8 cellular contexts compared by ENCODE assay signal in the genomic region with DNA sequence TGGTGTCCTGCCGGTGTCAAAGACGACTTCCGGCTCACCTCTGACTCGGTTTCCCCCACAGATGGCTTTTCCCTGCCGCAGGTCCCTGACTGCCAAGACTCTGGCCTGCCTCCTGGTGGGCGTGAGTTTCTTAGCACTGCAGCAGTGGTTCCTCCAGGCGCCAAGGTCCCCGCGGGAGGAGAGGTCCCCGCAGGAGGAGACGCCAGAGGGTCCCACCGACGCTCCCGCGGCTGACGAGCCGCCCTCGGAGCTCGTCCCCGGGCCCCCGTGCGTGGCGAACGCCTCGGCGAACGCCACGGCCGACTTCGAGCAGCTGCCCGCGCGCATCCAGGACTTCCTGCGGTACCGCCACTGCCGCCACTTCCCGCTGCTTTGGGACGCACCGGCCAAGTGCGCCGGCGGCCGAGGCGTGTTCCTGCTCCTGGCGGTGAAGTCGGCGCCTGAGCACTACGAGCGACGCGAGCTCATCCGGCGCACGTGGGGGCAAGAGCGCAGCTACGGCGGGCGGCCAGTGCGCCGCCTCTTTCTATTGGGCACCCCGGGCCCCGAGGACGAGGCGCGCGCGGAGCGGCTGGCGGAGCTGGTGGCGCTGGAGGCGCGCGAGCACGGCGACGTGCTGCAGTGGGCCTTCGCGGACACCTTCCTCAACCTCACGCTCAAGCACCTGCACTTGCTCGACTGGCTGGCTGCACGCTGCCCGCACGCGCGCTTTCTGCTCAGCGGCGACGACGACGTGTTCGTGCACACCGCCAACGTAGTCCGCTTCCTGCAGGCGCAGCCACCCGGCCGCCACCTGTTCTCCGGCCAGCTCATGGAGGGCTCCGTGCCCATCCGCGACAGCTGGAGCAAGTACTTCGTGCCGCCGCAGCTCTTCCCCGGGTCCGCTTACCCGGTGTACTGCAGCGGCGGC. TPM values are rescaled to one million over a fixed set of nuclear protein-coding genes. Genes with fewer than 3 reads are reported as not detected.
DNase-seq lines count a peak whose midpoint lies in the region; ATAC-seq and TF ChIP-seq lines count a peak whose summit lies in the region.

No MANE protein-coding gene starts in this region.

- intact Hi-C loops in Right ventricle myocardium inferior (cut with DNase I), result no loop called here
- intact Hi-C loops in right cardiac atrium (cut with DNase I), result loop anchor here in 2 of 4 donors (10.0 kb wide), 2 partner anchors 145 to 305 kb away; no protein-coding TSS in a partner anchor
- intact Hi-C loops in sciatic nerve (cut with DNase I), result loop anchor here (10.0 kb wide), 1 partner anchor 235 kb away; no protein-coding TSS in a partner anchor

- H3K4me1 Mint-ChIP-seq in activated T-helper 17 cell treated with anti-CD3 and anti-CD28 coated beads, Interleukin-2, amount 50 U/mL, for 72 hours, result peaks cover 5% of the 10 kb centered on the region

- H3K9me3 ChIP-seq in cardiac muscle cell (ENCODE audit: low read depth), result no peaks in the 10 kb centered on the region
- no peaks in the 10 kb centered on the region for H3K9me3 ChIP-seq in right cardiac atrium (ENCODE audit: control insufficient read depth, low read length)

- no peaks in the 10 kb centered on the region for H3K36me3 ChIP-seq in cardiac muscle cell

- peak overlapping the region; percentile 37 for H3K4me3 Mint-ChIP-seq in activated T-helper 17 cell treated with anti-CD3 and anti-CD28 coated beads, Interleukin-2, amount 50 U/mL, for 72 hours

- H3K4me1 ChIP-seq in cardiac muscle cell (ENCODE audit: low read depth) (no peaks in the 10 kb centered on the region), right cardiac atrium (ENCODE audit: control insufficient read depth, insufficient read depth, low read length) (peaks cover 5% of the 10 kb centered on the region)

- H3K27ac ChIP-seq in cardiac muscle cell, result no peak overlapping the region
- no peak overlapping the region for H3K27ac ChIP-seq in right cardiac atrium (ENCODE audit: low read length)

- ATAC-seq in Right ventricle myocardium inferior (no peak), right cardiac atrium (peak; percentile 35 to 58), sciatic nerve (peak; percentile 51), HG02759 (IDR thresholded peaks at IDR 0.05; ENCODE audit: unreplicated experiment) (no peak)
- ATAC-seq in activated T-helper 17 cell treated with anti-CD3 and anti-CD28 coated beads, Interleukin-2, amount 50 U/mL, for 72 hours (replicated peaks), result peak; percentile 24

- peaks cover 37% of the 10 kb centered on the region for H3K27me3 Mint-ChIP-seq in activated T-helper 17 cell treated with anti-CD3 and anti-CD28 coated beads, Interleukin-2, amount 50 U/mL, for 72 hours

- TF ChIP-seq CTCF in cardiac muscle cell (IDR thresholded peaks at IDR 0.05; ENCODE audit: low read depth, low read length), result peak; percentile 72

- peaks cover 27% of the 10 kb centered on the region for H3K27me3 ChIP-seq in cardiac muscle cell
- no peaks in the 10 kb centered on the region for H3K27me3 ChIP-seq in right cardiac atrium (ENCODE audit: control insufficient read depth, insufficient read depth)

- no peaks in the 10 kb centered on the region for H3K9me3 Mint-ChIP-seq in activated T-helper 17 cell treated with anti-CD3 and anti-CD28 coated beads, Interleukin-2, amount 50 U/mL, for 72 hours

- no peak overlapping the region for H3K27ac Mint-ChIP-seq in activated T-helper 17 cell treated with anti-CD3 and anti-CD28 coated beads, Interleukin-2, amount 50 U/mL, for 72 hours

- H3K36me3 Mint-ChIP-seq in activated T-helper 17 cell treated with anti-CD3 and anti-CD28 coated beads, Interleukin-2, amount 50 U/mL, for 72 hours (ENCODE audit: low read depth), result no peaks in the 10 kb centered on the region

- DNase-seq in cardiac muscle cell (ENCODE audit: low read depth in 1 of 2, low spot score in 1 of 2), result peak; percentile 55 to 59
- DNase-seq in Right ventricle myocardium inferior (ENCODE audit: missing footprints), result no peak
- DNase-seq in right cardiac atrium, result peak; percentile 32 to 80 (median 71)
- DNase-seq in sciatic nerve (ENCODE audit: low spot score), result peak; percentile 65
- no peak for DNase-seq in SW480 (ENCODE audit: low spot score)
- DNase-seq in OCI-M1 (lab: John Stamatoyannopoulos, UW), result no peak

- H3K4me3 ChIP-seq in cardiac muscle cell, result peak overlapping the region; percentile 10
- peak overlapping the region; percentile 20 for H3K4me3 ChIP-seq in right cardiac atrium (ENCODE audit: low read length)

- WGBS in right cardiac atrium, result 11% methylated on average over 109 of the region's 109 CpGs

RNA-seq across cellular contexts. Expression of gene B3GNT6, which starts 5.5 kb away (rescaled TPM):
- not detected in 2 replicates for total RNA-seq in cardiac muscle cell
- polyA plus RNA-seq in cardiac muscle cell, result not detected in 2 replicates
- total RNA-seq in Right ventricle myocardium inferior, result not detected
- total RNA-seq in activated T-helper 17 cell treated with anti-CD3 and anti-CD28 coated beads, Interleukin-2, amount 50 U/mL, for 72 hours, result not detected
- total RNA-seq in right cardiac atrium, result not detected
- polyA plus RNA-seq in right cardiac atrium, result not detected
- not detected for total RNA-seq in sciatic nerve

RNA-seq across cellular contexts. Expression of gene CAPN5, which starts 27.0 kb away (rescaled TPM):
- total RNA-seq in cardiac muscle cell, result 9.4 and 9.8 TPM in 2 replicates
- 8.8 and 10.0 TPM in 2 replicates for polyA plus RNA-seq in cardiac muscle cell
- total RNA-seq in Right ventricle myocardium inferior, result 3.7 TPM
- total RNA-seq in activated T-helper 17 cell treated with anti-CD3 and anti-CD28 coated beads, Interleukin-2, amount 50 U/mL, for 72 hours, result under 1 TPM; 0.19 to 0.93 TPM
- 1 to 10 TPM; 4.6 to 6.9 (median 5.5) TPM for total RNA-seq in right cardiac atrium
- 2.9 TPM for polyA plus RNA-seq in right cardiac atrium
- total RNA-seq in sciatic nerve, result 20.1 TPM

Comparison
In these comparisons a context has a peak if more than half of its experiments do, and no peak if none do; other contexts are left out.
1. DNase-seq: peak in cardiac muscle cell (2 of 2), right cardiac atrium (3 of 3) and sciatic nerve (single experiment); none in Right ventricle myocardium inferior (single experiment), SW480 (single experiment) and OCI-M1 (single experiment).
2. ATAC-seq: peak in activated T-helper 17 cell treated with anti-CD3 and anti-CD28 coated beads, Interleukin-2, amount 50 U/mL, for 72 hours (single experiment), right cardiac atrium (2 of 2) and sciatic nerve (single experiment); none in Right ventricle myocardium inferior (single experiment) and HG02759 (single experiment).